In the genomic region with DNA sequence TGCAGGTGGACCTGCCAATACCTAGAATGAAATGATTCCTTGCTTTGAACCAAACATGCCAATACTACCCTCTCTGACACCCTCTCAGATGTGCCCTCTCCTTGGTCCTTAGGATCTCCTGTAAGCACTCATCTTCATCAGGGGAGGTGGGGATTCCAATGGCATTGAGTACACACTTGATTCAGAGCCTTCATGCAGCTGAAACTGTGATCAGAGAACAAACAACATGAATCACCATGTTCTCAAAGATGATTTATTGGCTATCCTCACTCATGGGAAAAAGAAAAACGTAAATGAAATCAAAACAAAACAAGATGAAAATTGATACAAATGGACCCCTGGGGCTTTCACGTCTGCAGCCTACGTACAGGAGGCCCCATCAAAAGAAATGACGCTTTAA, we compare ENCODE assay signal across 27 cellular contexts.
DNase-seq lines count a peak whose midpoint lies in the region; ATAC-seq and TF ChIP-seq lines count a peak whose summit lies in the region.
"Had no signal": no experiment of that assay in that cellular context is flagged by ENCODE, and none has a peak within 500 bp of the region (broad histone marks: within the 10 kb centered on the region; RNA-seq: fewer than 3 reads in every experiment).

No MANE protein-coding gene starts in this region.

- DNase-seq in left ventricle myocardium inferior (no peak), Right ventricle myocardium inferior (ENCODE audit: missing footprints) (no peak), brain microvascular endothelial cell (peak; percentile 6), foreskin fibroblast (peak; percentile 30 to 55), type B pancreatic cell (ENCODE audit: extremely low spot score, unreplicated experiment) (no peak), left lobe of liver (ENCODE audit: low spot score) (no peak), mucosa of descending colon (no peak), EL (no peak)
- DNase-seq: activated CD4-positive, alpha-beta T cell treated with anti-CD3 and anti-CD28 coated beads, Interleukin-2, amount 10 ng/mL, durations not matched to agents 7 days and 5 days; activated CD8-positive, alpha-beta memory T cell treated with anti-CD3 and anti-CD28 coated beads, Interleukin-2, amount 10 ng/mL, durations not matched to agents 7 days and 5 days; activated naive CD4-positive, alpha-beta T cell treated with anti-CD3 and anti-CD28 coated beads, Interleukin-2, amount 50 U/mL, for 16 hours; anterior cingulate cortex; Calu3; effector CD4-positive, alpha-beta T cell; NCI-H1694 treated with DMSO at 0.1 percent for 48 hours; NCI-H446 treated with DMSO at 0.1 percent for 48 hours; NK-92 treated with Interleukin-12 subunit alpha and Interleukin-12 subunit beta, amount 100 ng/mL, for 24 hours; stimulated activated CD4-positive, alpha-beta T cell treated with anti-CD3 and anti-CD28 coated beads, Interleukin-1b, Interleukin-23, amount 100 ng/mL, for 48 hours; T-helper 17 cell had no signal

- no peaks in the 10 kb centered on the region for H3K4me1 Mint-ChIP-seq in type B pancreatic cell (ENCODE audit: unreplicated experiment)
- H3K4me1 Mint-ChIP-seq: activated CD4-positive, alpha-beta T cell treated with anti-CD3 and anti-CD28 coated beads, Interleukin-2, amount 10 ng/mL, durations not matched to agents 7 days and 5 days; activated CD8-positive, alpha-beta memory T cell treated with anti-CD3 and anti-CD28 coated beads, Interleukin-2, amount 10 ng/mL, durations not matched to agents 7 days and 5 days; stimulated activated effector memory CD8-positive, alpha-beta T cell treated with anti-CD3 and anti-CD28 coated beads, Interleukin-12 subunit alpha, Interleukin-12 subunit beta, amount 100 ng/mL, for 72 hours had no signal

- no peaks in the 10 kb centered on the region for H3K27me3 Mint-ChIP-seq in type B pancreatic cell
- H3K27me3 Mint-ChIP-seq: activated CD4-positive, alpha-beta T cell treated with anti-CD3 and anti-CD28 coated beads, Interleukin-2, amount 10 ng/mL, durations not matched to agents 7 days and 5 days; activated CD8-positive, alpha-beta memory T cell treated with anti-CD3 and anti-CD28 coated beads, Interleukin-2, amount 10 ng/mL, durations not matched to agents 7 days and 5 days; T-helper 17 cell had no signal

- in situ Hi-C loops in brain microvascular endothelial cell (cut with HindIII; ENCODE audit: low pct_ligation_motif_present, low sequenced_read_pairs), result no loop called here

- intact Hi-C loops in left ventricle myocardium inferior (cut with micrococcal nuclease) (no loop called here), Right ventricle myocardium inferior (cut with DNase I) (no loop called here), mucosa of descending colon (cut with DNase I, micrococcal nuclease) (no loop called here)

- H3K36me3 Mint-ChIP-seq in type B pancreatic cell, result peaks cover 15% of the 10 kb centered on the region
- H3K36me3 Mint-ChIP-seq: activated CD8-positive, alpha-beta memory T cell treated with anti-CD3 and anti-CD28 coated beads, Interleukin-2, amount 10 ng/mL, durations not matched to agents 7 days and 5 days had no signal

- H3K27me3 ChIP-seq in left ventricle myocardium inferior (ENCODE audit: low read depth) (no peaks in the 10 kb centered on the region), brain microvascular endothelial cell (replicated peaks) (no peaks in the 10 kb centered on the region)
- H3K27me3 ChIP-seq: esophagus muscularis mucosa, heart left ventricle, Peyer's patch, uterus had no signal

- H3K4me3 ChIP-seq in left ventricle myocardium inferior, result no peak overlapping the region
- H3K4me3 ChIP-seq in brain microvascular endothelial cell (ENCODE audit: low read depth, low read length), result no peak overlapping the region
- no peak overlapping the region for H3K4me3 ChIP-seq in foreskin fibroblast (ENCODE audit: low read depth in 1 of 2, low read length in 2 of 2)
- H3K4me3 ChIP-seq in mucosa of descending colon, result no peak overlapping the region
- H3K4me3 ChIP-seq: esophagus muscularis mucosa, heart left ventricle, lower lobe of right lung, Peyer's patch, psoas muscle, skin epidermis, uterus had no signal

- TF ChIP-seq CTCF in left ventricle myocardium inferior (IDR thresholded peaks at IDR 0.05; ENCODE audit: borderline replicate concordance), result no peak
- TF ChIP-seq CTCF in brain microvascular endothelial cell (IDR thresholded peaks at IDR 0.05; ENCODE audit: low read depth, low read length, missing control alignments), result no peak
- no peak for TF ChIP-seq CTCF in foreskin fibroblast (IDR thresholded peaks at IDR 0.05; ENCODE audit: low read depth, low read length)
- TF ChIP-seq CTCF in type B pancreatic cell (conservative IDR thresholded peaks at IDR 0.05), result no peak
- no peak for TF ChIP-seq CTCF in mucosa of descending colon (IDR thresholded peaks at IDR 0.05)

- H3K27ac ChIP-seq in left ventricle myocardium inferior (replicated peaks), result peak overlapping the region; percentile 54
- H3K27ac ChIP-seq in brain microvascular endothelial cell, result no peak overlapping the region
- H3K27ac ChIP-seq: esophagus muscularis mucosa, lower lobe of right lung, Peyer's patch, psoas muscle, skin epidermis, uterus had no signal

- ATAC-seq in Right ventricle myocardium inferior, result no peak
- no peak for ATAC-seq in left lobe of liver
- no peak for ATAC-seq in mucosa of descending colon
- ATAC-seq: activated CD8-positive, alpha-beta memory T cell treated with anti-CD3 and anti-CD28 coated beads, Interleukin-2, amount 10 ng/mL, durations not matched to agents 7 days and 5 days; heart left ventricle; lower lobe of right lung; psoas muscle; stimulated activated effector memory CD8-positive, alpha-beta T cell treated with anti-CD3 and anti-CD28 coated beads, Interleukin-12 subunit alpha, Interleukin-12 subunit beta, amount 100 ng/mL, for 72 hours; T-helper 17 cell had no signal

- H3K4me1 ChIP-seq in left ventricle myocardium inferior (peaks cover 28% of the 10 kb centered on the region), mucosa of descending colon (ENCODE audit: low read depth) (peaks cover 5% of the 10 kb centered on the region)
- H3K4me1 ChIP-seq: lower lobe of right lung, uterus had no signal

- H3K9me3 ChIP-seq in left ventricle myocardium inferior (replicated peaks) (no peaks in the 10 kb centered on the region), mucosa of descending colon (no peaks in the 10 kb centered on the region)
- H3K9me3 ChIP-seq: esophagus muscularis mucosa, heart left ventricle, lower lobe of right lung, Peyer's patch, psoas muscle, uterus had no signal

- peaks cover 7% of the 10 kb centered on the region for H3K36me3 ChIP-seq in left ventricle myocardium inferior
- peaks cover 5% of the 10 kb centered on the region for H3K36me3 ChIP-seq in brain microvascular endothelial cell (replicated peaks)
- no peaks in the 10 kb centered on the region for H3K36me3 ChIP-seq in mucosa of descending colon (ENCODE audit: low read depth)
- H3K36me3 ChIP-seq: uterus had no signal

- H3K4me3 Mint-ChIP-seq in type B pancreatic cell, result no peak overlapping the region
- H3K4me3 Mint-ChIP-seq: activated CD4-positive, alpha-beta T cell treated with anti-CD3 and anti-CD28 coated beads, Interleukin-2, amount 10 ng/mL, durations not matched to agents 7 days and 5 days; activated CD8-positive, alpha-beta memory T cell treated with anti-CD3 and anti-CD28 coated beads, Interleukin-2, amount 10 ng/mL, durations not matched to agents 7 days and 5 days; stimulated activated effector memory CD8-positive, alpha-beta T cell treated with anti-CD3 and anti-CD28 coated beads, Interleukin-12 subunit alpha, Interleukin-12 subunit beta, amount 100 ng/mL, for 72 hours; T-helper 17 cell had no signal

- no peaks in the 10 kb centered on the region for H3K9me3 Mint-ChIP-seq in type B pancreatic cell
- H3K9me3 Mint-ChIP-seq: activated CD4-positive, alpha-beta T cell treated with anti-CD3 and anti-CD28 coated beads, Interleukin-2, amount 10 ng/mL, durations not matched to agents 7 days and 5 days; stimulated activated effector memory CD8-positive, alpha-beta T cell treated with anti-CD3 and anti-CD28 coated beads, Interleukin-12 subunit alpha, Interleukin-12 subunit beta, amount 100 ng/mL, for 72 hours had no signal

- H3K27ac Mint-ChIP-seq in type B pancreatic cell, result peak overlapping the region; percentile 50
- H3K27ac Mint-ChIP-seq: activated CD4-positive, alpha-beta T cell treated with anti-CD3 and anti-CD28 coated beads, Interleukin-2, amount 10 ng/mL, durations not matched to agents 7 days and 5 days; activated CD8-positive, alpha-beta memory T cell treated with anti-CD3 and anti-CD28 coated beads, Interleukin-2, amount 10 ng/mL, durations not matched to agents 7 days and 5 days; stimulated activated effector memory CD8-positive, alpha-beta T cell treated with anti-CD3 and anti-CD28 coated beads, Interleukin-12 subunit alpha, Interleukin-12 subunit beta, amount 100 ng/mL, for 72 hours; T-helper 17 cell had no signal

Comparison
In these comparisons a context has a peak if more than half of its experiments do, and no peak if none do; other contexts are left out.
1. DNase-seq: peak in brain microvascular endothelial cell (single experiment) and foreskin fibroblast (2 of 2); none in left ventricle myocardium inferior (single experiment), Right ventricle myocardium inferior (single experiment), type B pancreatic cell (single experiment), left lobe of liver (single experiment), mucosa of descending colon (0 of 3) and EL (single experiment).